In the genomic region with DNA sequence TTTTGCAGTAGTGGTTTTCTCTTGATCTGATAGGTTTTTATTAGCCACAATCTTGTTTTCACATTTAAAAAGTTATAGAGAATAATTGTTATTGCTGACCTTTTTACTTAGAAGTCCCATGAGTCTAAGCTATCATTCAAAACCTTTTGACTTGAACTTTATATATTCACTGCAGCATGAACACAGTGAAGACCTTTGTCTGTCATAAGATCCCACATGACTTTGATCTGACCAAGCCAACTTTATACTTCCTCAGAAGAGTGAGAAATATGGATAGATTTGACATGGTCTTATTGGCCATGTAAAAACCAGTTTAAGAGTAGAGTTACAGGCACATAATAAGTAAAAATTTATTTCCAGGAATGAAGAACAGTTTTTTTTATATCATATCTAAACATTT, we compare ENCODE assay signal across 31 cellular contexts. TPM values are rescaled to one million over a fixed set of nuclear protein-coding genes. Genes with fewer than 3 reads are reported as not detected.
"Had no signal": no experiment of that assay in that cellular context is flagged by ENCODE, and none has a peak within 500 bp of the region (broad histone marks: within the 10 kb centered on the region; RNA-seq: fewer than 3 reads in every experiment).

No MANE protein-coding gene starts in this region.

- H3K27me3 Mint-ChIP-seq: progenitor cell of endocrine pancreas had no signal

- H3K36me3 Mint-ChIP-seq: natural killer cell; stimulated activated effector memory CD8-positive, alpha-beta T cell treated with anti-CD3 and anti-CD28 coated beads, Interleukin-12 subunit alpha, Interleukin-12 subunit beta, amount 100 ng/mL, for 72 hours; stimulated activated naive B cell treated with anti-CD40 and anti-IgM and Interleukin-4, amounts not matched to agents 10 μg/mL and 1 μg/mL and 100 μg/mL, for 72 hours had no signal

- H3K9me3 Mint-ChIP-seq: natural killer cell; stimulated activated naive CD8-positive, alpha-beta T cell treated with anti-CD3 and anti-CD28 coated beads, Interleukin-15, Interleukin-2, amounts not matched to agents 100 ng/mL and 50 ng/mL, for 24 hours had no signal

- H3K4me3 Mint-ChIP-seq: natural killer cell; nephron; neural progenitor cell; stimulated activated effector memory CD8-positive, alpha-beta T cell treated with anti-CD3 and anti-CD28 coated beads, Interleukin-12 subunit alpha, Interleukin-12 subunit beta, amount 100 ng/mL, for 72 hours; stimulated activated naive B cell treated with anti-CD40 and anti-IgM and Interleukin-4, amounts not matched to agents 10 μg/mL and 1 μg/mL and 100 μg/mL, for 72 hours; stimulated activated naive CD8-positive, alpha-beta T cell treated with anti-CD3 and anti-CD28 coated beads, Interleukin-15, Interleukin-2, amounts not matched to agents 100 ng/mL and 50 ng/mL, for 24 hours had no signal

- H3K4me3 ChIP-seq: neural progenitor cell, ovary, psoas muscle, right lobe of liver, sigmoid colon, stomach, thoracic aorta, thyroid gland, tibial nerve, upper lobe of right lung, uterus had no signal

- H3K27ac Mint-ChIP-seq: natural killer cell; nephron; neural progenitor cell; progenitor cell of endocrine pancreas; stimulated activated effector memory CD8-positive, alpha-beta T cell treated with anti-CD3 and anti-CD28 coated beads, Interleukin-12 subunit alpha, Interleukin-12 subunit beta, amount 100 ng/mL, for 72 hours; stimulated activated naive B cell treated with anti-CD40 and anti-IgM and Interleukin-4, amounts not matched to agents 10 μg/mL and 1 μg/mL and 100 μg/mL, for 72 hours; stimulated activated naive CD8-positive, alpha-beta T cell treated with anti-CD3 and anti-CD28 coated beads, Interleukin-15, Interleukin-2, amounts not matched to agents 100 ng/mL and 50 ng/mL, for 24 hours had no signal

- H3K9me3 ChIP-seq: ovary, right lobe of liver, thoracic aorta, thyroid gland, upper lobe of right lung had no signal

- DNase-seq: natural killer cell; occipital lobe; ovary; posterior cingulate gyrus; psoas muscle; right cardiac atrium; right lobe of liver; sigmoid colon; small intestine; stimulated activated CD4-positive, alpha-beta T cell treated with anti-CD3 and anti-CD28 coated beads, Interleukin-15, amount 100 ng/mL, for 24 hours; stimulated activated CD4-positive, alpha-beta T cell treated with anti-CD3 and anti-CD28 coated beads, Interleukin-2, amount 100 ng/mL, for 24 hours; stimulated activated CD4-positive, alpha-beta T cell treated with anti-CD3 and anti-CD28 coated beads, Interleukin-2, amount 100 ng/mL, for 48 hours; stimulated activated CD4-positive, alpha-beta T cell treated with anti-CD3 and anti-CD28 coated beads, Interleukin-4, amount 100 ng/mL, for 24 hours; stimulated activated naive B cell treated with anti-CD40 and anti-IgM and Interleukin-4, amounts not matched to agents 10 μg/mL and 1 μg/mL and 100 μg/mL, for 72 hours; stimulated activated naive CD4-positive, alpha-beta T cell treated with Interleukin-2 at 50 U/mL for 16 hours; stomach; thyroid gland; trophoblast cell; upper lobe of right lung; uterus had no signal

- H3K36me3 ChIP-seq: neural progenitor cell, ovary, right lobe of liver, sigmoid colon, stomach, thoracic aorta, thyroid gland, tibial nerve, upper lobe of right lung, uterus had no signal

- H3K27ac ChIP-seq: neural progenitor cell, ovary, parathyroid adenoma, psoas muscle, right lobe of liver, sigmoid colon, stomach, thoracic aorta, thyroid gland, tibial nerve, upper lobe of right lung, uterus had no signal

- H3K27me3 ChIP-seq: neural progenitor cell, ovary, right lobe of liver, sigmoid colon, stomach, thyroid gland, tibial nerve, upper lobe of right lung, uterus had no signal

- H3K4me1 Mint-ChIP-seq: natural killer cell; nephron; neural progenitor cell; stimulated activated effector memory CD8-positive, alpha-beta T cell treated with anti-CD3 and anti-CD28 coated beads, Interleukin-12 subunit alpha, Interleukin-12 subunit beta, amount 100 ng/mL, for 72 hours; stimulated activated naive B cell treated with anti-CD40 and anti-IgM and Interleukin-4, amounts not matched to agents 10 μg/mL and 1 μg/mL and 100 μg/mL, for 72 hours had no signal

- H3K4me1 ChIP-seq: neural progenitor cell, parathyroid adenoma, psoas muscle, right lobe of liver, sigmoid colon, stomach, thyroid gland, tibial nerve, upper lobe of right lung, uterus had no signal

RNA-seq across cellular contexts. Expression of gene TTC23L, which starts 42.3 kb away (rescaled TPM):
- total RNA-seq: osteoblast, psoas muscle, right cardiac atrium, skeletal muscle tissue, subcutaneous adipose tissue had no signal
